16 cellular contexts compared by ENCODE assay signal in genomic region chr9:71250626-71251025, GRCh38.
"Had no signal": no experiment of that assay in that cellular context is flagged by ENCODE, and none has a peak within 500 bp of the region (broad histone marks: within the 10 kb centered on the region; RNA-seq: fewer than 3 reads in every experiment).

No MANE protein-coding gene starts in this region.

- H3K9me3 ChIP-seq: esophagus muscularis mucosa, gastroesophageal sphincter, heart right ventricle, sigmoid colon, thyroid gland had no signal

- H3K27me3 ChIP-seq: sigmoid colon, thyroid gland had no signal

- H3K4me3 ChIP-seq: esophagus muscularis mucosa, gastroesophageal sphincter, heart right ventricle, sigmoid colon, thyroid gland had no signal

- DNase-seq: activated CD4-positive, alpha-beta T cell treated with anti-CD3 and anti-CD28 coated beads, Interleukin-2, amount 10 ng/mL, durations not matched to agents 7 days and 5 days; activated CD8-positive, alpha-beta T cell treated with anti-CD3 and anti-CD28 coated beads, Interleukin-2, amount 10 ng/mL, durations not matched to agents 7 days and 5 days; activated effector memory CD4-positive, alpha-beta T cell treated with Interleukin-2 at 50 U/mL for 16 hours; activated naive CD4-positive, alpha-beta T cell treated with anti-CD3 and anti-CD28 coated beads, Interleukin-2, amount 50 U/mL, for 16 hours; activated T-cell treated with anti-CD3 and anti-CD28 coated beads, Interleukin-2, amount 50 U/mL, for 4 hours; cerebellar nuclear complex; effector CD4-positive, alpha-beta T cell; heart right ventricle; naive thymus-derived CD4-positive, alpha-beta T cell; sigmoid colon; stimulated activated CD8-positive, alpha-beta memory T cell treated with anti-CD3 and anti-CD28 coated beads, Interleukin-4, amount 100 ng/mL, for 48 hours; stimulated activated naive CD4-positive, alpha-beta T cell; T1000; thyroid gland had no signal

- H3K4me1 ChIP-seq: esophagus muscularis mucosa, gastroesophageal sphincter, sigmoid colon, thyroid gland had no signal

- H3K36me3 ChIP-seq: esophagus muscularis mucosa, gastroesophageal sphincter, heart right ventricle, sigmoid colon, thyroid gland had no signal

- H3K27ac ChIP-seq: esophagus muscularis mucosa, gastroesophageal sphincter, heart right ventricle, sigmoid colon, thyroid gland had no signal
